In the genomic region with DNA sequence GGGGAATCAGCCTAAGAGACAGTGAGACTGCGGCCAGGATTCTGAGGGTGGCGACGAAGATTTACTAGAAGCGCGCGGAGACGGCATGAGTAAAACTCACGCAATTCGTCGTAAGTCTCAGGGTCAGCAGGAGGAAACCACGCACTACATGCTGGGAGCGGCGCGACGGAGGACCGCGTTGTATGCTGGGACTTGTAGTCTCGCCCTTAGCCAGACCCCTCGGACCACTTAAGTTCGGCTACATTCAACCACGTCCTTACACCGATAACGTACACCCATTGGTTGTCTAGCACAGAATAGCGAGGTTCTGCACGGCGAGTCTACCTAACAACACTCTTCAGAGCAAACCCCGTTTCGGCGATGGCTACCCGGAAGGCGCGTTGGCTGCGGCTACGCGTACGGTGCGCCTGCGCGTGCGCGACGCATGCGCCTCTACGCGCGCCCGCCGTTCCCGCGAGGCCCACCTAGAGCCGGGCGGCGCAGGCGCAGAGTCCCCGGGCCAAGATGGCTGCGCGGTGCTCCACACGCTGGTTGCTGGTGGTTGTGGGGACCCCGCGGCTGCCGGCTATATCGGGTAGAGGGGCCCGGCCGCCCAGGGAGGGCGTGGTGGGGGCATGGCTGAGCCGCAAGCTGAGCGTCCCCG, we compare ENCODE assay signal across 8 cellular contexts.
DNase-seq lines count a peak whose midpoint lies in the region; ATAC-seq lines count a peak whose summit lies in the region.

DNAJA3 (plus strand) TSS at position 491 of the 643 bp plus-strand sequence; CDS start at position 505, 14 bp downstream.

- peak; percentile 79 for DNase-seq in NCI-H2081 treated with DMSO at 0.1 percent for 48 hours (lab: John Stamatoyannopoulos, UW)
- DNase-seq in T1000 (lab: John Stamatoyannopoulos, UW): peak; percentile 92
- peak; percentile 97 for DNase-seq in astrocyte of the hippocampus (ENCODE audit: low read depth, low spot score)
- peak; percentile 65 to 99 (median 89) for DNase-seq in hypothalamus (lab: John Stamatoyannopoulos, UW)
- peak; percentile 99 for DNase-seq in retina
- no peak for DNase-seq in cortex of kidney (lab: John Stamatoyannopoulos, UW)

- ATAC-seq in GM18519 (IDR thresholded peaks at IDR 0.05; ENCODE audit: low FRiP score, unreplicated experiment) (peak; percentile 78), HG03045 (IDR thresholded peaks at IDR 0.05; ENCODE audit: unreplicated experiment) (peak; percentile 87)
